Comparison of ENCODE assay signal across 1 cellular context in genomic region chr11:61972796-61973602, GRCh38.
TF ChIP-seq lines count a peak whose summit lies in the region.

No MANE protein-coding gene starts in this region.

TF ChIP-seq in H1, 55 proteins besides CTCF, POLR2A, EP300 and RAD21:
- TF ChIP-seq RFX5 (IDR thresholded peaks at IDR 0.05; ENCODE audit: borderline replicate concordance, low read depth, low read length) (no peak), CEBPB (IDR thresholded peaks at IDR 0.05; ENCODE audit: low read depth, low read length) (0 out of 2 replicates have a peak, but pooled peaks have one; percentile 39)
